In the genomic region with DNA sequence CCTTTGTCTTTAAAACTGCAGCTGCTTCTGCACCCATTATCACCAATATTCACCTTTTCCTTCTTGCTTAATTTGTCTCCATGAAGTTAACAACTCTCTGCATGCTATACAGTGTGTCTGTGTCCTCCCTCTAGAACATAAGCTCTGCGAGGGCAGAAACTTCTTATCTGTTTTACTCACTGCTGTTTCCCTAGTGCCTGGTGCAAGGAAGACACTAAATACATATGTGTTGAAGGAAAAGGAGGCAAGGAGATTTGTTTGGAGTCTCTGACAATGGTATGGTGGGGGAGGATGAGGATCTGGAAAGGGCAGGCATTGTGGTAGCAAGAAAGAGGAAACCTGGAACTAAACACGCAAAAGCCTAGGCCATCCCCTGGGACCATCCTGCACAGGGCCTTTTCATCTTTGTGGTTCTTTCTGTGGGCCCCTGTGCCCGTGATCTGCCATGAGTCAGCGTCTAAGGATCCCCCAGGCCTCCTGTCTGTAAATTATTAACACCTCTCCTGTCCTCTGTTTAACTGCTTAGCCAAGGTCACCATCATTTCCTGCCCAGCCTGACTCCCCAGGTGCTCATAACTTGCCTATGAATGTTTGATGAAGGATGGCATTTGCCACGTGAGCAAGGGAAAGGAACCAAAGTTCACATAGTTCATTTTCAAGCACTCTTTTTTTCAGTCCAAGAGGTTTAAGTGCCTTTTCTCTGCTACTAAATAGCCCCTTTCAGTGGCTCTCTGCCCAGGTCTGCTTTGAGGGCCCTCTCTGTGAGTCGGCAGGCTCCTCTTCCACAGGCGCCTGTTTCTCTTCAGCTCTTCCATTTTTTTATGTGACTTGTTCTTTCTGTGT, we compare ENCODE assay signal across 8 cellular contexts.
DNase-seq lines count a peak whose midpoint lies in the region; ATAC-seq and TF ChIP-seq lines count a peak whose summit lies in the region.

No MANE protein-coding gene starts in this region.

- no peaks in the 10 kb centered on the region for H3K9me3 Mint-ChIP-seq in activated T-helper 2 cell treated with anti-CD3 and anti-CD28 coated beads, Interferon-gamma antibody, Interleukin-2, Interleukin-4, amounts not matched to agents 10 μg/mL and 5 μg/mL and 100 μg/mL, durations not matched to agents 14 hours and 24 hours and 36 hours

- intact Hi-C loops in activated T-helper 2 cell treated with anti-CD3 and anti-CD28 coated beads, Interferon-gamma antibody, Interleukin-2, Interleukin-4, amounts not matched to agents 10 μg/mL and 5 μg/mL and 100 μg/mL, durations not matched to agents 14 hours and 24 hours and 36 hours (cut with micrococcal nuclease), result no loop called here
- intact Hi-C loops in ovary (cut with DNase I), result no loop called here

- H3K27ac ChIP-seq in ovary, result no peak overlapping the region

- no peak for TF ChIP-seq POLR2A in ovary (IDR thresholded peaks at IDR 0.05)

- WGBS in ovary, 3 donors, result 38 to 56% (median 53%) methylated on average over 7 of the region's 7 CpGs

- H3K4me3 Mint-ChIP-seq in activated T-helper 2 cell treated with anti-CD3 and anti-CD28 coated beads, Interferon-gamma antibody, Interleukin-2, Interleukin-4, amounts not matched to agents 10 μg/mL and 5 μg/mL and 100 μg/mL, durations not matched to agents 14 hours and 24 hours and 36 hours (ENCODE audit: low read depth), result no peak overlapping the region

- H3K4me1 ChIP-seq in ovary (ENCODE audit: insufficient read depth), result no peaks in the 10 kb centered on the region

- ATAC-seq in GM18502 (IDR thresholded peaks at IDR 0.05; ENCODE audit: poor library complexity, unreplicated experiment) (peak; percentile 79), HG02642 (IDR thresholded peaks at IDR 0.05; ENCODE audit: poor library complexity, unreplicated experiment) (peak; percentile 86)

- H3K27me3 Mint-ChIP-seq in activated T-helper 2 cell treated with anti-CD3 and anti-CD28 coated beads, Interferon-gamma antibody, Interleukin-2, Interleukin-4, amounts not matched to agents 10 μg/mL and 5 μg/mL and 100 μg/mL, durations not matched to agents 14 hours and 24 hours and 36 hours (ENCODE audit: low read depth), result peaks cover 3% of the 10 kb centered on the region

- no peak for TF ChIP-seq CTCF in ovary (IDR thresholded peaks at IDR 0.05)

- no peaks in the 10 kb centered on the region for H3K27me3 ChIP-seq in ovary

- H3K4me3 ChIP-seq in ovary, result no peak overlapping the region

- DNase-seq in NCI-H2196 (lab: John Stamatoyannopoulos, UW; ENCODE audit: unreplicated experiment) (peak; percentile 61), left kidney (ENCODE audit: low read depth, low spot score) (peak; percentile 85), epidermal melanocyte (ENCODE audit: insufficient read length, low spot score) (no peak), ovary (no peak), SK-N-DZ (ENCODE audit: low spot score) (no peak)
- no peak for DNase-seq in activated T-helper 2 cell treated with anti-CD3 and anti-CD28 coated beads, Interferon-gamma antibody, Interleukin-2, Interleukin-4, amounts not matched to agents 10 μg/mL and 5 μg/mL and 100 μg/mL, durations not matched to agents 14 hours and 24 hours and 36 hours (ENCODE audit: low spot score)

- H3K36me3 Mint-ChIP-seq in activated T-helper 2 cell treated with anti-CD3 and anti-CD28 coated beads, Interferon-gamma antibody, Interleukin-2, Interleukin-4, amounts not matched to agents 10 μg/mL and 5 μg/mL and 100 μg/mL, durations not matched to agents 14 hours and 24 hours and 36 hours (ENCODE audit: low read depth), result no peaks in the 10 kb centered on the region

- no peaks in the 10 kb centered on the region for H3K36me3 ChIP-seq in ovary

- H3K4me1 Mint-ChIP-seq in activated T-helper 2 cell treated with anti-CD3 and anti-CD28 coated beads, Interferon-gamma antibody, Interleukin-2, Interleukin-4, amounts not matched to agents 10 μg/mL and 5 μg/mL and 100 μg/mL, durations not matched to agents 14 hours and 24 hours and 36 hours (ENCODE audit: low read depth), result no peaks in the 10 kb centered on the region

- TF ChIP-seq EP300 in ovary (IDR thresholded peaks at IDR 0.05), result no peak

- H3K9me3 ChIP-seq in ovary, result no peaks in the 10 kb centered on the region

- no peak overlapping the region for H3K27ac Mint-ChIP-seq in activated T-helper 2 cell treated with anti-CD3 and anti-CD28 coated beads, Interferon-gamma antibody, Interleukin-2, Interleukin-4, amounts not matched to agents 10 μg/mL and 5 μg/mL and 100 μg/mL, durations not matched to agents 14 hours and 24 hours and 36 hours

Comparison
In these comparisons a context has a peak if more than half of its experiments do, and no peak if none do; other contexts are left out.
1. DNase-seq: peak in NCI-H2196 (single experiment) and left kidney (single experiment); none in activated T-helper 2 cell treated with anti-CD3 and anti-CD28 coated beads, Interferon-gamma antibody, Interleukin-2, Interleukin-4, amounts not matched to agents 10 μg/mL and 5 μg/mL and 100 μg/mL, durations not matched to agents 14 hours and 24 hours and 36 hours (single experiment), epidermal melanocyte (single experiment), ovary (0 of 5) and SK-N-DZ (single experiment).